In genomic region chr2:196696423-196697073, GRCh38 we compare ENCODE assay signal across 1 cellular context.
TF ChIP-seq lines count a peak whose summit lies in the region.

No MANE protein-coding gene starts in this region.

TF ChIP-seq in WTC11, 78 proteins besides CTCF, POLR2A, EP300 and RAD21 (continued from another document):
- TF ChIP-seq MLX (CRISPR knock-in tag; IDR thresholded peaks at IDR 0.05) (no peak), GTF2I (CRISPR knock-in tag; conservative IDR thresholded peaks at IDR 0.05) (no peak), MXD4 (CRISPR knock-in tag; IDR thresholded peaks at IDR 0.05; ENCODE audit: borderline replicate concordance) (no peak)
